1 cellular context compared by ENCODE assay signal in the genomic region with DNA sequence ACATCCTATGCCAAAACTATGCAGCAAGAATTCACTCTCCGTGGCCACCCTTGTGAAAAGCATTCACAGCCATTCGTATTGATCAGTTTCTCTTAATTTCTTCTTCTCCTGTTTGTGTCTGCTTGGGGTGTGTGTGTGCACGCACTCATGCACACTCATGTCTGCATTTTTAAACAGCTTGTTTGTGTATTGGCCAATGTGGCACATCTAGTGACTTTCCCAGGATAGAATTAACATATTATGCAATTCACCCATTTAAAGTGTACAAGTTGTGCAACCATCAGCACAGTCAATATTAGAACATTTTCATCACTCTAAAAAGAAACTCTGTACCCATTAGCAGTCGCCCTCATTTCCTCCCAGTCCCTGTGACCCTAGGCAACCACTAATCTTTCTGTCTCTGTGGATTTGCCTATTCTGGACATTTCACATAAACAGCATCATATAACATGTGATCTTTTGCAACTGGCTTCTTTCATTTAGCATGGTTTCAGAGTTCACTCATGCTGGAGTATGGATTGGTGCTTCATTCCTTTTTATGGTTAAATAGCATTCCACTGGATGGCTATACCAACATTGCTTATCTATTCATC.
TF ChIP-seq lines count a peak whose summit lies in the region.

No MANE protein-coding gene starts in this region.

TF ChIP-seq in HepG2, 621 proteins besides CTCF, POLR2A, EP300 and RAD21 (continued from another document and continues in another):
- TF ChIP-seq ERF (CRISPR knock-in tag; IDR thresholded peaks at IDR 0.05) (peak; percentile 74; the same call in 1 of the 2 replicates), ISX (CRISPR knock-in tag; conservative IDR thresholded peaks at IDR 0.05) (no peak), SRSF9 (IDR thresholded peaks at IDR 0.05; ENCODE audit: borderline replicate concordance, insufficient read depth, low read depth, low read length, poor library complexity, severe bottlenecking) (no peak), ZNF747 (CRISPR knock-in tag; IDR thresholded peaks at IDR 0.05; ENCODE audit: borderline replicate concordance) (no peak), DNMT3B (CRISPR knock-in tag; conservative IDR thresholded peaks at IDR 0.05) (no peak), BORCS8-MEF2B (CRISPR knock-in tag; IDR thresholded peaks at IDR 0.05) (no peak), HDAC6 (IDR thresholded peaks at IDR 0.05; ENCODE audit: low read depth, low read length) (no peak), ZNF746 (CRISPR knock-in tag; IDR thresholded peaks at IDR 0.05) (0 out of 2 replicates have a peak, but pooled peaks have one; percentile 42), ZNF652 (CRISPR knock-in tag; IDR thresholded peaks at IDR 0.05; ENCODE audit: borderline replicate concordance, low read depth) (no peak), MBNL3 (CRISPR knock-in tag; conservative IDR thresholded peaks at IDR 0.05) (no peak), MIER3 (CRISPR knock-in tag; IDR thresholded peaks at IDR 0.05; ENCODE audit: borderline replicate concordance) (peak; percentile 85; the same call in 1 of the 2 replicates), ARNT (IDR thresholded peaks at IDR 0.05) (no peak), ZNF441 (CRISPR knock-in tag; IDR thresholded peaks at IDR 0.05; ENCODE audit: borderline replicate concordance) (0 out of 2 replicates have a peak, but pooled peaks have one; percentile 41), CHD4 (IDR thresholded peaks at IDR 0.05; ENCODE audit: borderline replicate concordance, low read length) (peak; percentile 38; the same call in 1 of the 2 replicates), NR1H2 (CRISPR knock-in tag; IDR thresholded peaks at IDR 0.05; ENCODE audit: borderline replicate concordance, low read depth) (no peak), ZNF737 (CRISPR knock-in tag; IDR thresholded peaks at IDR 0.05; ENCODE audit: borderline replicate concordance) (no peak), ZBTB40 (IDR thresholded peaks at IDR 0.05) (no peak), ZBTB40 (CRISPR knock-in tag; IDR thresholded peaks at IDR 0.05) (no peak), ATF4 (CRISPR knock-in tag; IDR thresholded peaks at IDR 0.05) (peak in 1 of 2 experiments; percentile 91; a peak in 2 of 4 replicates), ZNF703 (CRISPR knock-in tag; IDR thresholded peaks at IDR 0.05; ENCODE audit: borderline replicate concordance) (no peak), ZNF784 (CRISPR knock-in tag; IDR thresholded peaks at IDR 0.05; ENCODE audit: borderline replicate concordance) (no peak), RARG (CRISPR knock-in tag; IDR thresholded peaks at IDR 0.05; ENCODE audit: low read depth) (no peak), NFKBIZ (CRISPR knock-in tag; IDR thresholded peaks at IDR 0.05) (peak; percentile 84; the same call in 1 of the 2 replicates), AGO1 (IDR thresholded peaks at IDR 0.05; ENCODE audit: low read depth, low read length, poor library complexity, severe bottlenecking) (no peak), NCOA5 (CRISPR knock-in tag; IDR thresholded peaks at IDR 0.05) (no peak), ZNF788 (CRISPR knock-in tag; IDR thresholded peaks at IDR 0.05; ENCODE audit: borderline replicate concordance) (no peak), SKIL (CRISPR knock-in tag; IDR thresholded peaks at IDR 0.05; ENCODE audit: borderline replicate concordance) (peak; percentile 89), SIN3A (IDR thresholded peaks at IDR 0.05; ENCODE audit: borderline replicate concordance, low read depth, low read length) (no peak), ZNF639 (CRISPR knock-in tag; conservative IDR thresholded peaks at IDR 0.05) (no peak), ZNF451 (CRISPR knock-in tag; IDR thresholded peaks at IDR 0.05) (no peak), NFE2L2 (IDR thresholded peaks at IDR 0.05; ENCODE audit: low read length) (no peak)
- TF ChIP-seq, protein P1, sequence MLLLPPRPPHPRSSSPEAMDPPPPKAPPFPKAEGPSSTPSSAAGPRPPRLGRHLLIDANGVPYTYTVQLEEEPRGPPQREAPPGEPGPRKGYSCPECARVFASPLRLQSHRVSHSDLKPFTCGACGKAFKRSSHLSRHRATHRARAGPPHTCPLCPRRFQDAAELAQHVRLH (CRISPR knock-in tag; IDR thresholded peaks at IDR 0.05; ENCODE audit: borderline replicate concordance, low read depth) = 0 out of 2 replicates have a peak, but pooled peaks have one; percentile 38
- TF ChIP-seq, protein P2, sequence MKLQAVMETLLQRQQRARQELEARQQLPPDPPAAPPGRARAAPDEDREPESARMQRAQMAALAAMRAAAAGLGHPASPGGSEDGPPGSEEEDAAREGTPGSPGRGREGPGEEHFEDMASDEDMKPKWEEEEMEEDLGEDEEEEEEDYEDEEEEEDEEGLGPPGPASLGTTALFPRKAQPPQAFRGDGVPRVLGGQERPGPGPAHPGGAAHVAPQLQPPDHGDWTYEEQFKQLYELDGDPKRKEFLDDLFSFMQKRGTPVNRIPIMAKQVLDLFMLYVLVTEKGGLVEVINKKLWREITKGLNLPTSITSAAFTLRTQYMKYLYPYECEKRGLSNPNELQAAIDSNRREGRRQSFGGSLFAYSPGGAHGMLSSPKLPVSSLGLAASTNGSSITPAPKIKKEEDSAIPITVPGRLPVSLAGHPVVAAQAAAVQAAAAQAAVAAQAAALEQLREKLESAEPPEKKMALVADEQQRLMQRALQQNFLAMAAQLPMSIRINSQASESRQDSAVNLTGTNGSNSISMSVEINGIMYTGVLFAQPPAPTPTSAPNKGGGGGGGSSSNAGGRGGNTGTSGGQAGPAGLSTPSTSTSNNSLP (IDR thresholded peaks at IDR 0.05; ENCODE audit: low read depth, low read length) = peak; percentile 66; the same call in 1 of the 2 replicates
